In genomic region chr1:40903106-40903505, GRCh38 we compare ENCODE assay signal across 16 cellular contexts. TPM values are rescaled to one million over a fixed set of nuclear protein-coding genes. Genes with fewer than 3 reads are reported as not detected.
A peak's percentile ranks its signal among the peaks of the same experiment; 100 is the strongest.
DNase-seq lines count a peak whose midpoint lies in the region; ATAC-seq and TF ChIP-seq lines count a peak whose summit lies in the region.
"Had no signal": no experiment of that assay in that cellular context is flagged by ENCODE, and none has a peak within 500 bp of the region (broad histone marks: within the 10 kb centered on the region; RNA-seq: fewer than 3 reads in every experiment).

No MANE protein-coding gene starts in this region.

- H3K9me3 Mint-ChIP-seq in glutamatergic neuron (ENCODE audit: unreplicated experiment), result no peaks in the 10 kb centered on the region
- H3K9me3 Mint-ChIP-seq in activated naive CD8-positive, alpha-beta T cell treated with anti-CD3 and anti-CD28 coated beads for 36 hours, result no peaks in the 10 kb centered on the region
- H3K9me3 Mint-ChIP-seq: CD4-positive, CD25-positive, alpha-beta regulatory T cell had no signal

- no peaks in the 10 kb centered on the region for H3K27me3 Mint-ChIP-seq in glutamatergic neuron (ENCODE audit: unreplicated experiment)
- H3K27me3 Mint-ChIP-seq in activated naive CD8-positive, alpha-beta T cell treated with anti-CD3 and anti-CD28 coated beads for 36 hours, result no peaks in the 10 kb centered on the region
- H3K27me3 Mint-ChIP-seq: CD4-positive, CD25-positive, alpha-beta regulatory T cell had no signal

- H3K4me1 ChIP-seq in HCT116 (ENCODE audit: control insufficient read depth in 1 of 2, insufficient read depth in 2 of 2, low read length in 2 of 2), result peaks cover 28 to 53% of the 10 kb centered on the region in 2 experiments
- H3K4me1 ChIP-seq in adipocyte (ENCODE audit: control insufficient read depth, insufficient read depth, low read length), result peaks cover 19% of the 10 kb centered on the region

- ATAC-seq in HCT116, result no peak
- ATAC-seq: Right ventricle myocardium inferior, SK-N-SH treated with all-trans-retinoic acid at 6 μM for 48 hours had no signal

- H3K9me3 ChIP-seq in HCT116 (ENCODE audit: control insufficient read depth in 1 of 2, insufficient read depth in 1 of 2, low read depth in 1 of 2, low read length in 2 of 2), result no peaks in the 10 kb centered on the region
- no peaks in the 10 kb centered on the region for H3K9me3 ChIP-seq in adipocyte (ENCODE audit: control insufficient read depth, low read length)

- no peak overlapping the region for H3K4me2 ChIP-seq in HCT116 (ENCODE audit: low read length)

- intact Hi-C loops in HCT116 (cut with micrococcal nuclease), result no loop called here

- no peaks in the 10 kb centered on the region for H4K20me1 ChIP-seq in HCT116 (ENCODE audit: insufficient read depth)

- H3K4me3 ChIP-seq in HCT116 (replicated peaks in 1 of 2; ENCODE audit: low read depth in 1 of 2, low read length in 2 of 2) (no peak overlapping the region), adipocyte (ENCODE audit: low read length) (no peak overlapping the region)

- CTCF ChIA-PET in HCT116 (lab: Charles Lee) (no interaction called here), GM10248 (lab: Yijun Ruan, JAX) (interaction anchor here (1.0 kb wide), 1 partner anchor 50 kb away, joined by 3 read pairs; no protein-coding TSS in a partner anchor)

- H3K9ac ChIP-seq in HCT116 (ENCODE audit: low read length), result no peak overlapping the region
- H3K9ac ChIP-seq in adipocyte (ENCODE audit: low read length), result peak overlapping the region; percentile 59

- DNase-seq in HCT116 (ENCODE audit: low read depth, low spot score), result no peak
- DNase-seq in adipocyte (ENCODE audit: low read depth), result no peak
- no peak for DNase-seq in glutamatergic neuron
- no peak for DNase-seq in mucosa of gallbladder (ENCODE audit: low spot score)
- DNase-seq in GM10248 (ENCODE audit: extremely low spot score), result no peak
- no peak for DNase-seq in activated naive CD8-positive, alpha-beta T cell treated with anti-CD3 and anti-CD28 coated beads for 36 hours
- no peak for DNase-seq in GM13977 (ENCODE audit: low spot score)
- DNase-seq: CD4-positive, CD25-positive, alpha-beta regulatory T cell; DND-41; GOT3; NCI-H1436 treated with DMSO at 0.1 percent for 48 hours; NCI-H2081; NCI-H345; NCI-H69 had no signal

- no peak overlapping the region for H3K4me3 Mint-ChIP-seq in glutamatergic neuron (ENCODE audit: unreplicated experiment)
- no peak overlapping the region for H3K4me3 Mint-ChIP-seq in activated naive CD8-positive, alpha-beta T cell treated with anti-CD3 and anti-CD28 coated beads for 36 hours
- H3K4me3 Mint-ChIP-seq: CD4-positive, CD25-positive, alpha-beta regulatory T cell had no signal

- H3K27ac Mint-ChIP-seq in glutamatergic neuron (ENCODE audit: unreplicated experiment), result peak overlapping the region; percentile 38
- no peak overlapping the region for H3K27ac Mint-ChIP-seq in activated naive CD8-positive, alpha-beta T cell treated with anti-CD3 and anti-CD28 coated beads for 36 hours

- no peaks in the 10 kb centered on the region for H3K79me2 ChIP-seq in HCT116 (ENCODE audit: insufficient read depth, low read length)

- H3K36me3 Mint-ChIP-seq in glutamatergic neuron (ENCODE audit: unreplicated experiment), result no peaks in the 10 kb centered on the region
- no peaks in the 10 kb centered on the region for H3K36me3 Mint-ChIP-seq in activated naive CD8-positive, alpha-beta T cell treated with anti-CD3 and anti-CD28 coated beads for 36 hours
- H3K36me3 Mint-ChIP-seq: CD4-positive, CD25-positive, alpha-beta regulatory T cell had no signal

- peak overlapping the region; percentile 74 for H2AFZ ChIP-seq in HCT116 (ENCODE audit: low read depth, low read length, poor library complexity, severe bottlenecking)

- H3K36me3 ChIP-seq in HCT116 (ENCODE audit: control insufficient read depth in 1 of 2, insufficient read depth in 2 of 2, low read length in 2 of 2) (no peaks in the 10 kb centered on the region), adipocyte (ENCODE audit: control insufficient read depth, insufficient read depth, low read length, severe bottlenecking) (no peaks in the 10 kb centered on the region)

- no peak for TF ChIP-seq POLR2A in HCT116 (IDR thresholded peaks at IDR 0.05; ENCODE audit: borderline replicate concordance, extremely low read depth, insufficient read depth, insufficient read length)

- POLR2A ChIA-PET in HCT116 (lab: Charles Lee), result interaction anchor here (1.6 kb wide), 1 partner anchor 27 kb away, joined by 4 read pairs; no protein-coding TSS in a partner anchor
- POLR2A ChIA-PET in GM10248 (lab: Yijun Ruan, JAX), result no interaction called here

- RAD21 ChIA-PET in HCT116 (lab: Charles Lee; ENCODE audit: low non-redundant PET in 1 of 2, low total read pairs in 2 of 2, uncharacterized antibody in 2 of 2, unreplicated experiment in 2 of 2), result no interaction called here

- H3K27me3 ChIP-seq in HCT116 (ENCODE audit: insufficient read depth, low read length) (no peaks in the 10 kb centered on the region), adipocyte (replicated peaks; ENCODE audit: control insufficient read depth, insufficient read depth, low read length) (no peaks in the 10 kb centered on the region)

- TF ChIP-seq CTCF in HCT116 (IDR thresholded peaks at IDR 0.05 in 2 of 3, conservative IDR thresholded peaks at IDR 0.05 in 1 of 3; ENCODE audit: borderline replicate concordance in 1 of 3, insufficient read depth in 1 of 3, low read depth in 2 of 3, low read length in 2 of 3), result no peak
- no peak for TF ChIP-seq CTCF in glutamatergic neuron (IDR thresholded peaks at IDR 0.05; ENCODE audit: partially characterized antibody, unreplicated experiment)
- TF ChIP-seq CTCF in GM10248 (IDR thresholded peaks at IDR 0.05; ENCODE audit: control extremely low read depth, extremely low read depth, low read depth, missing control alignments), result no peak
- TF ChIP-seq CTCF in GM13977 (IDR thresholded peaks at IDR 0.05; ENCODE audit: extremely low read depth, insufficient read depth, missing control alignments), result no peak

- H3K4me1 Mint-ChIP-seq in glutamatergic neuron (ENCODE audit: low read depth, unreplicated experiment), result no peaks in the 10 kb centered on the region
- H3K4me1 Mint-ChIP-seq in activated naive CD8-positive, alpha-beta T cell treated with anti-CD3 and anti-CD28 coated beads for 36 hours, result peaks cover 5% of the 10 kb centered on the region
- H3K4me1 Mint-ChIP-seq: CD4-positive, CD25-positive, alpha-beta regulatory T cell had no signal

- H3K9me2 ChIP-seq in HCT116 (ENCODE audit: insufficient read depth), result no peaks in the 10 kb centered on the region

- BruUV-seq in HCT116 (replicated peaks; lab: Mats Ljungman, UMichigan), result no TSS peak

- H3K27ac ChIP-seq in HCT116 (ENCODE audit: low read depth, low read length), result no peak overlapping the region

- no peak for TF ChIP-seq RAD21 in HCT116 (IDR thresholded peaks at IDR 0.05; ENCODE audit: low read depth)

- in situ Hi-C loops in GM13977 (cut with MboI; ENCODE audit: low pct_unique_long_range_greater_than_20kb, low sequenced_read_pairs, unreplicated experiment), result no loop called here

TF ChIP-seq in HCT116, 20 proteins besides CTCF, POLR2A, EP300 and RAD21 (continues in another document):
- TF ChIP-seq CEBPB (IDR thresholded peaks at IDR 0.05; ENCODE audit: low read depth) (no peak), POLR2AphosphoS5 (IDR thresholded peaks at IDR 0.05; ENCODE audit: low read depth, low read length) (no peak), ATF3 (IDR thresholded peaks at IDR 0.05) (no peak), REST (IDR thresholded peaks at IDR 0.05; ENCODE audit: low read depth) (no peak), ELF1 (IDR thresholded peaks at IDR 0.05; ENCODE audit: borderline replicate concordance, low read depth) (no peak), EZH2phosphoT487 (IDR thresholded peaks at IDR 0.05; ENCODE audit: borderline replicate concordance) (no peak), SIN3A (IDR thresholded peaks at IDR 0.05; ENCODE audit: low read depth) (no peak), YY1 (IDR thresholded peaks at IDR 0.05; ENCODE audit: extremely low read depth, insufficient replicate concordance, low read depth, low read length) (no peak)

RNA-seq across cellular contexts. Expression of gene CITED4, which starts 40.9 kb away (rescaled TPM):
- total RNA-seq in HCT116 (2021; ENCODE audit: unreplicated experiment) (7.8 TPM), glutamatergic neuron (ENCODE audit: unreplicated experiment) (3.8 TPM), mucosa of gallbladder (86.1 TPM)
- polyA plus RNA-seq in HCT116 (2012), result 4.3 and 6.8 TPM in 2 replicates
- total RNA-seq in activated naive CD8-positive, alpha-beta T cell treated with anti-CD3 and anti-CD28 coated beads for 36 hours, result 1 to 10 TPM; 4.3 to 5.3 TPM
